1 cellular context compared by ENCODE assay signal in the genomic region with DNA sequence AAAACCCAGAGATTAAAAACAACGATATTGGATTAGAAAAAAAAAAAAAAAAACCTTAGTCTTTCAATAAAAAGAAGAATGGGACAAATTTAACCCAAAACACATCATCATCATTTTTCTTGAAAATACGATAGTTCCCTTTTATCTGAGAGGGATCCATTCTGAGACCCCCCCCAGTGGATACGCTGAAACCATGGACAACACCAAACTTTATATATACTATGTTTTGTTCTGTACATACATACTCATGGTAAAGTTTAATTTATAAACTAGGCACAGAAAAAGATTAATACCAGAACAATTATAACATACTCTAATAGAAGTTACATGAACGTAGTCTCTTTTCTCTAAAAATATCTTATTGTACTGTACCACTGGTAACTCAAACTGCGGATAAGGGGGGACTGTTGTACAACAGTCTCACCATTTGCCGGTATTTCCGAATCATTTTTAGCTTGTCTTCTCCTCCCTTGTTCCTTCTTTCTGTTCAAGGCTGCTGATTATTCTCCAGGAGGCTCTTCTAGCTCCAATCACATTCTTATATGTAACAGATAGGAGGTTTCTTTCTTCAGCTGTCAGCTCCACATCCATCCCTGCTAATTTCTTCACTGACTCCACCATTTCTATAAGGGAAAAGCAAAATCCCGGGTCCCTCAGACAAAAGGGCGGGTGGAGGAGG.
TF ChIP-seq lines count a peak whose summit lies in the region.

No MANE protein-coding gene starts in this region.

TF ChIP-seq in endothelial cell of umbilical vein, 7 proteins besides CTCF, POLR2A, EP300 and RAD21:
- TF ChIP-seq GATA2 (IDR thresholded peaks at IDR 0.05; ENCODE audit: insufficient read depth, insufficient read length, low read depth, low read length) (no peak), POLR2AphosphoS5 (IDR thresholded peaks at IDR 0.05; ENCODE audit: insufficient read depth, low read depth, low read length) (no peak), FOS (IDR thresholded peaks at IDR 0.05; ENCODE audit: borderline replicate concordance, insufficient read depth, low read length) (no peak), JUN (IDR thresholded peaks at IDR 0.05; ENCODE audit: borderline replicate concordance, insufficient read depth, insufficient read length, low read depth) (no peak), EZH2 (IDR thresholded peaks at IDR 0.05; ENCODE audit: borderline replicate concordance, low read depth, low read length, severe bottlenecking) (no peak), MYC (IDR thresholded peaks at IDR 0.05; ENCODE audit: low read depth, low read length) (no peak)
- TF ChIP-seq, protein P1, sequence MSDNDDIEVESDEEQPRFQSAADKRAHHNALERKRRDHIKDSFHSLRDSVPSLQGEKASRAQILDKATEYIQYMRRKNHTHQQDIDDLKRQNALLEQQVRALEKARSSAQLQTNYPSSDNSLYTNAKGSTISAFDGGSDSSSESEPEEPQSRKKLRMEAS (IDR thresholded peaks at IDR 0.05; ENCODE audit: insufficient read depth, insufficient read length) = no peak
TF ChIP-seq in endothelial cell of umbilical vein: peak in this region for 0.
